11 cellular contexts compared by ENCODE assay signal in the genomic region with DNA sequence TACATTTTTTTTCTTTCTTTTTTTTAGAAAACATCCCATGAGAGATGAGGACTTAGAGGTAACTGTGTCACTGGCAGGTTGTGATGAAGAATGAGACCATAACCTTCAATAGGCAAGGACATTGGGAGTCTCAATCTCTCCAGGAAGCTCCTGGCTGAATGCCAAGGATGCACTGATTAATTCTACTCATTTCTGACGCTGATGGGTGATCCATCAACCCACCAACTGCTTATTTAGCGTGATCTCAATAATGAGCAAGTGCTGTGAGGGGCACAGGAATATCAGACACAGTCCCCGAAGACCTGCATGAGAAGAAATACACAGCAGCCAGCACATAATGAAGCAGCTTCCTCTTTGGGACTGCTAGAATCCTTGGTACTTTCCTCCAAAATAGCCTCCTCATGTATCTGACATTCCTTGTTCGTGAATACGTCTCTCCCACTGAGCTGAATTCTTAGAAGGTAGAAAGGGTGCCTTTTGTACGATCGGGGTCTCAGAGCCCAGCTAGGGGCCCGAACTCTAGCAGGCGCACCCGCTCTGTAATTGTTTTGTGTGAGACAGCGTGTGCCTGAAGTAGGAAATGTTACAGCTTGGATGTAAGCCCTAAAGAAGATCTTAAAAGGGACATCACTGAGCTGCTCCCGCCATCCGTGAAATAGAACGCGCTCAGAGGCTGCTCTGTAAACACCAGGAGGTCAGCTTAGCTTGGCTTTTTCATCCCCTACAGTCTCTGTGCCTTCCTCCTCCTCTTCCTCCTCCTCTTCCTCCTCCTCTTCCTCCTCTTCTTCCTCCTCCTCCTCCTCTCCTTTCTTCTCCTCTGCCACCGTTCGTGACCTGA. TPM values are rescaled to one million over a fixed set of nuclear protein-coding genes. Genes with fewer than 3 reads are reported as not detected.
DNase-seq lines count a peak whose midpoint lies in the region; ATAC-seq lines count a peak whose summit lies in the region.
"Had no signal": no experiment of that assay in that cellular context is flagged by ENCODE, and none has a peak within 500 bp of the region (broad histone marks: within the 10 kb centered on the region; RNA-seq: fewer than 3 reads in every experiment).

No MANE protein-coding gene starts in this region.

- CTCF ChIA-PET in activated naive CD4-positive, alpha-beta T cell treated with anti-CD3 and anti-CD28 coated beads for 36 hours (lab: Charles Lee) = interaction anchor here (0.6 to 1.4 kb wide), 3 partner anchors 59 to 78 kb away, joined by 3 to 5 read pairs (median 3); no protein-coding TSS in a partner anchor

- H3K4me3 Mint-ChIP-seq in activated naive CD4-positive, alpha-beta T cell treated with anti-CD3 and anti-CD28 coated beads for 36 hours = no peak overlapping the region

- no peaks in the 10 kb centered on the region for H3K9me3 Mint-ChIP-seq in activated naive CD4-positive, alpha-beta T cell treated with anti-CD3 and anti-CD28 coated beads for 36 hours

- ATAC-seq in HG03025 (IDR thresholded peaks at IDR 0.05; ENCODE audit: low FRiP score, unreplicated experiment) = no peak

- peak overlapping the region; percentile 3 for H3K4me3 ChIP-seq in ectodermal cell (ENCODE audit: insufficient read depth, low read depth, low read length)
- H3K4me3 ChIP-seq in muscle layer of colon (ENCODE audit: low read depth in 1 of 2, low read length in 2 of 2) = peak overlapping the region in 1 of 2 donors; percentile 42
- H3K4me3 ChIP-seq: BLaER1 treated with 17β-estradiol and CSF1 and Interleukin-3, amounts not matched to agents 10 nM and 100 nM had no signal

- no peaks in the 10 kb centered on the region for H3K36me3 Mint-ChIP-seq in activated naive CD4-positive, alpha-beta T cell treated with anti-CD3 and anti-CD28 coated beads for 36 hours (ENCODE audit: low read depth)

- no peaks in the 10 kb centered on the region for H3K27me3 ChIP-seq in ectodermal cell (ENCODE audit: control insufficient read depth, insufficient read depth, low read length, poor library complexity, severe bottlenecking)
- no peaks in the 10 kb centered on the region for H3K27me3 ChIP-seq in muscle layer of colon (ENCODE audit: control insufficient read depth in 1 of 2, insufficient read depth in 2 of 2, low read length in 2 of 2)

- peak overlapping the region; percentile 55 for H3K9ac ChIP-seq in muscle layer of colon (ENCODE audit: low read length)
- H3K9ac ChIP-seq: BLaER1 treated with 17β-estradiol and CSF1 and Interleukin-3, amounts not matched to agents 10 nM and 100 nM had no signal

- H3K36me3 ChIP-seq in ectodermal cell (ENCODE audit: control insufficient read depth, insufficient read depth, low read length) (no peaks in the 10 kb centered on the region), muscle layer of colon (ENCODE audit: insufficient read depth, low read length) (peaks cover 6% of the 10 kb centered on the region)
- H3K36me3 ChIP-seq: BLaER1 treated with 17β-estradiol and CSF1 and Interleukin-3, amounts not matched to agents 10 nM and 100 nM had no signal

- H3K27me3 Mint-ChIP-seq in activated naive CD4-positive, alpha-beta T cell treated with anti-CD3 and anti-CD28 coated beads for 36 hours (ENCODE audit: low read depth) = peaks cover 30% of the 10 kb centered on the region

- H3K9me3 ChIP-seq in ectodermal cell (ENCODE audit: control insufficient read depth, low read length) (no peaks in the 10 kb centered on the region), muscle layer of colon (ENCODE audit: low read length) (no peaks in the 10 kb centered on the region)
- H3K9me3 ChIP-seq: BLaER1 treated with 17β-estradiol and CSF1 and Interleukin-3, amounts not matched to agents 10 nM and 100 nM had no signal

- 13 to 14% methylated on average over 17 of the region's 17 CpGs for WGBS in ectodermal cell, 2 experiments

- in situ Hi-C loops in ACHN (cut with HindIII; ENCODE audit: low pct_ligation_motif_present, low pct_unique_long_range_greater_than_20kb, low sequenced_read_pairs) = no loop called here

- H3K4me1 ChIP-seq in ectodermal cell (ENCODE audit: control insufficient read depth, insufficient read depth, low read length) (peaks cover 26% of the 10 kb centered on the region), muscle layer of colon (ENCODE audit: insufficient read depth, low read length) (peaks cover 85% of the 10 kb centered on the region)

- peak; percentile 37 for DNase-seq in ACHN
- DNase-seq in NCI-H2227 treated with DMSO at 0.1 percent for 48 hours (lab: John Stamatoyannopoulos, UW) = peak; percentile 76
- no peak for DNase-seq in central memory CD4-positive, alpha-beta T cell
- no peak for DNase-seq in HUDEP-2 (lab: John Stamatoyannopoulos, UW; ENCODE audit: unreplicated experiment in 76 of 76)
- DNase-seq in activated naive CD4-positive, alpha-beta T cell treated with anti-CD3 and anti-CD28 coated beads for 36 hours = no peak
- DNase-seq: activated CD4-positive, alpha-beta T cell treated with anti-CD3 and anti-CD28 coated beads, Interleukin-2, amount 50 U/mL, for 48 hours; NCI-H526 treated with DMSO at 0.1 percent for 48 hours had no signal

- H3K27ac ChIP-seq in ectodermal cell (ENCODE audit: insufficient read depth, low read depth, low read length, poor library complexity, severe bottlenecking) (peak overlapping the region; percentile 86), muscle layer of colon (ENCODE audit: low read depth, low read length) (peak overlapping the region; percentile 65)
- H3K27ac ChIP-seq: BLaER1 treated with 17β-estradiol and CSF1 and Interleukin-3, amounts not matched to agents 10 nM and 100 nM had no signal

- no peak overlapping the region for H3K27ac Mint-ChIP-seq in activated naive CD4-positive, alpha-beta T cell treated with anti-CD3 and anti-CD28 coated beads for 36 hours

- intact Hi-C loops in activated naive CD4-positive, alpha-beta T cell treated with anti-CD3 and anti-CD28 coated beads for 36 hours (cut with micrococcal nuclease) = no loop called here

- peaks cover 14% of the 10 kb centered on the region for H3K4me1 Mint-ChIP-seq in activated naive CD4-positive, alpha-beta T cell treated with anti-CD3 and anti-CD28 coated beads for 36 hours (ENCODE audit: low read depth)

RNA-seq across cellular contexts. Expression of gene CLMP, which starts 7.2 kb away (rescaled TPM):
- 11.8 TPM for polyA plus RNA-seq in ectodermal cell (2013, experiment 1 of 4)
- polyA plus RNA-seq in ectodermal cell (2013, experiment 2 of 4) = 9.9 TPM
- polyA plus RNA-seq in ectodermal cell (2013, experiment 3 of 4) = 8.1 TPM
- polyA plus RNA-seq in ectodermal cell (2013, experiment 4 of 4) = 10.6 TPM
- total RNA-seq in activated naive CD4-positive, alpha-beta T cell treated with anti-CD3 and anti-CD28 coated beads for 36 hours = under 1 TPM; 0.14 to 0.15 TPM

Comparison
In these comparisons a context has a peak if more than half of its experiments do, and no peak if none do; other contexts are left out.
1. DNase-seq: peak in ACHN (single experiment) and NCI-H2227 treated with DMSO at 0.1 percent for 48 hours (single experiment); none in central memory CD4-positive, alpha-beta T cell (single experiment), HUDEP-2 (0 of 76) and activated naive CD4-positive, alpha-beta T cell treated with anti-CD3 and anti-CD28 coated beads for 36 hours (single experiment).